Comparison of ENCODE assay signal across 14 cellular contexts in genomic region chr5:153974813-153975163, GRCh38.
A peak's percentile ranks its signal among the peaks of the same experiment; 100 is the strongest.
DNase-seq lines count a peak whose midpoint lies in the region; ATAC-seq, FAIRE-seq and TF ChIP-seq lines count a peak whose summit lies in the region.
"Had no signal": no experiment of that assay in that cellular context is flagged by ENCODE, and none has a peak within 500 bp of the region (broad histone marks: within the 10 kb centered on the region; RNA-seq: fewer than 3 reads in every experiment).

No MANE protein-coding gene starts in this region.

- H3K4me2 ChIP-seq in GM12878 (ENCODE audit: control insufficient read depth, insufficient read depth): no peak overlapping the region

- SMC1A ChIA-PET in GM12878 (lab: Charles Lee; ENCODE audit: uncharacterized antibody, unreplicated experiment): interaction anchor here (0.7 to 3.4 kb wide), 16 partner anchors 8 to 644 kb away, joined by 3 to 19 read pairs (median 3); no protein-coding TSS in a partner anchor

- BruUV-seq in GM12878 (replicated peaks; lab: Mats Ljungman, UMichigan): no TSS peak

- RAD21 ChIA-PET in GM12878 (lab: Charles Lee; ENCODE audit: unreplicated experiment): interaction anchor here (0.5 to 3.9 kb wide), 13 partner anchors 9 to 514 kb away, joined by 3 to 28 read pairs (median 5); no protein-coding TSS in a partner anchor

- no peak overlapping the region for H3K4me3 Mint-ChIP-seq in stimulated activated naive B cell treated with anti-CD40 and anti-IgM and Interleukin-4, amounts not matched to agents 10 μg/mL and 1 μg/mL and 100 μg/mL, for 72 hours
- H3K4me3 Mint-ChIP-seq: activated B cell treated with CpG ODN at 0.5 μM for 24 hours; activated naive CD8-positive, alpha-beta T cell treated with anti-CD3 and anti-CD28 coated beads for 36 hours; central memory CD8-positive, alpha-beta T cell had no signal

- FAIRE-seq in GM12878 (lab: Jason Lieb, UNC): no peak
- FAIRE-seq: HTR-8/SVneo had no signal

- H3K4me3 ChIP-seq in heart right ventricle: no peak overlapping the region
- no peak overlapping the region for H3K4me3 ChIP-seq in right atrium auricular region
- H3K4me3 ChIP-seq in GM12878: no peak overlapping the region
- H3K4me3 ChIP-seq in prostate gland: no peak overlapping the region
- H3K4me3 ChIP-seq: gastrocnemius medialis, suprapubic skin had no signal

- no peaks in the 10 kb centered on the region for H3K9me3 Mint-ChIP-seq in stimulated activated naive B cell treated with anti-CD40 and anti-IgM and Interleukin-4, amounts not matched to agents 10 μg/mL and 1 μg/mL and 100 μg/mL, for 72 hours
- H3K9me3 Mint-ChIP-seq: activated B cell treated with CpG ODN at 0.5 μM for 24 hours; activated naive CD8-positive, alpha-beta T cell treated with anti-CD3 and anti-CD28 coated beads for 36 hours; central memory CD8-positive, alpha-beta T cell had no signal

- CTCF ChIA-PET in GM12878 (lab: Yijun Ruan, JAX): interaction anchor here (0.6 to 4.0 kb wide), 32 partner anchors 10 to 660 kb away, joined by 3 to 41 read pairs (median 4); partner anchors contain the start of gene GALNT10

- H3K79me2 ChIP-seq in GM12878 (ENCODE audit: control insufficient read depth, insufficient read depth, low read length): no peaks in the 10 kb centered on the region

- no peak for DNase-seq in heart right ventricle
- DNase-seq in right atrium auricular region (ENCODE audit: low spot score): no peak
- no peak for DNase-seq in GM12878 (ENCODE audit: low read depth, low spot score)
- no peak for DNase-seq in stimulated activated naive B cell treated with anti-CD40 and anti-IgM and Interleukin-4, amounts not matched to agents 10 μg/mL and 1 μg/mL and 100 μg/mL, for 72 hours
- no peak for DNase-seq in NCI-H2081 (lab: John Stamatoyannopoulos, UW)
- DNase-seq in prostate gland (ENCODE audit: low spot score): no peak
- no peak for DNase-seq in GM13977 (ENCODE audit: low spot score)
- DNase-seq: activated B cell treated with CpG ODN at 0.5 μM for 24 hours, gastrocnemius medialis had no signal

- TF ChIP-seq CTCF in heart right ventricle (IDR thresholded peaks at IDR 0.05) (no peak), right atrium auricular region (IDR thresholded peaks at IDR 0.05) (no peak), GM12878 (IDR thresholded peaks at IDR 0.05 in 2 of 3, conservative IDR thresholded peaks at IDR 0.05 in 1 of 3; ENCODE audit: control insufficient read depth in 2 of 3, extremely low read depth in 1 of 3, insufficient read depth in 1 of 3, low read depth in 3 of 3, low read length in 3 of 3) (no peak), prostate gland (IDR thresholded peaks at IDR 0.05) (no peak), GM13977 (IDR thresholded peaks at IDR 0.05; ENCODE audit: extremely low read depth, insufficient read depth, missing control alignments) (no peak)

- POLR2A ChIA-PET in GM12878 (lab: Charles Lee): no interaction called here

- H3K27ac ChIP-seq in heart right ventricle (no peak overlapping the region), right atrium auricular region (no peak overlapping the region), GM12878 (ENCODE audit: control insufficient read depth, insufficient read depth) (no peak overlapping the region), prostate gland (no peak overlapping the region)
- H3K27ac ChIP-seq: gastrocnemius medialis, suprapubic skin had no signal

- H4K20me1 ChIP-seq in GM12878 (ENCODE audit: control insufficient read depth, insufficient read depth): no peaks in the 10 kb centered on the region

- H2AFZ ChIP-seq in GM12878 (ENCODE audit: control insufficient read depth, low read depth, low read length): no peak overlapping the region

- in situ Hi-C loops in GM12878 (cut with MboI) (no loop called here), GM13977 (cut with MboI; ENCODE audit: low pct_unique_long_range_greater_than_20kb, low sequenced_read_pairs, unreplicated experiment) (loop anchor here (25.0 kb wide), 1 partner anchor 462 kb away; no protein-coding TSS in a partner anchor)

- peaks cover 0 to 2% of the 10 kb centered on the region in 2 donors for H3K4me1 Mint-ChIP-seq in stimulated activated naive B cell treated with anti-CD40 and anti-IgM and Interleukin-4, amounts not matched to agents 10 μg/mL and 1 μg/mL and 100 μg/mL, for 72 hours
- H3K4me1 Mint-ChIP-seq: activated B cell treated with CpG ODN at 0.5 μM for 24 hours; activated naive CD8-positive, alpha-beta T cell treated with anti-CD3 and anti-CD28 coated beads for 36 hours; central memory CD8-positive, alpha-beta T cell had no signal

- H3K27me3 ChIP-seq in heart right ventricle (no peaks in the 10 kb centered on the region), right atrium auricular region (no peaks in the 10 kb centered on the region), GM12878 (replicated peaks in 1 of 2; ENCODE audit: control insufficient read depth in 2 of 2, insufficient read depth in 2 of 2, low read length in 1 of 2) (peaks cover 2% of the 10 kb centered on the region in 2 experiments; a peak in 2 of 4 replicates), prostate gland (replicated peaks; ENCODE audit: insufficient read depth) (no peaks in the 10 kb centered on the region)
- H3K27me3 ChIP-seq: gastrocnemius medialis had no signal

- ATAC-seq in heart right ventricle (peak in 6 of 8 donors; percentile 17 to 57 (median 36)), HG02970 (IDR thresholded peaks at IDR 0.05; ENCODE audit: low FRiP score, unreplicated experiment) (peak; percentile 11), GM12878 (peak; percentile 34)
- ATAC-seq in stimulated activated naive B cell treated with anti-CD40 and anti-IgM and Interleukin-4, amounts not matched to agents 10 μg/mL and 1 μg/mL and 100 μg/mL, for 72 hours (replicated peaks): peak; percentile 7 to 12
- ATAC-seq: gastrocnemius medialis had no signal

- TF ChIP-seq POLR2A in GM12878 (IDR thresholded peaks at IDR 0.05; ENCODE audit: low read depth, low read length): no peak
- no peak for TF ChIP-seq POLR2A in prostate gland (IDR thresholded peaks at IDR 0.05)

- intact Hi-C loops in heart right ventricle (cut with DNase I): loop anchor here (2.0 to 10.0 kb wide), 11 partner anchors 93 to 440 kb away; no protein-coding TSS in a partner anchor
- intact Hi-C loops in GM12878 (cut with micrococcal nuclease; ENCODE audit: unreplicated experiment): loop anchor here (1.0 to 5.0 kb wide), 5 partner anchors 98 to 662 kb away; no protein-coding TSS in a partner anchor
- intact Hi-C loops in prostate gland (cut with DNase I): loop anchor here (10.0 kb wide), 2 partner anchors 210 to 660 kb away; no protein-coding TSS in a partner anchor

- H3K36me3 Mint-ChIP-seq in stimulated activated naive B cell treated with anti-CD40 and anti-IgM and Interleukin-4, amounts not matched to agents 10 μg/mL and 1 μg/mL and 100 μg/mL, for 72 hours: no peaks in the 10 kb centered on the region
- H3K36me3 Mint-ChIP-seq: activated naive CD8-positive, alpha-beta T cell treated with anti-CD3 and anti-CD28 coated beads for 36 hours had no signal

- H3K27me3 Mint-ChIP-seq in stimulated activated naive B cell treated with anti-CD40 and anti-IgM and Interleukin-4, amounts not matched to agents 10 μg/mL and 1 μg/mL and 100 μg/mL, for 72 hours: peaks cover 10 to 32% of the 10 kb centered on the region in 2 donors
- H3K27me3 Mint-ChIP-seq: activated naive CD8-positive, alpha-beta T cell treated with anti-CD3 and anti-CD28 coated beads for 36 hours had no signal

- no peaks in the 10 kb centered on the region for H3K36me3 ChIP-seq in heart right ventricle
- no peaks in the 10 kb centered on the region for H3K36me3 ChIP-seq in right atrium auricular region
- H3K36me3 ChIP-seq in GM12878 (ENCODE audit: control insufficient read depth in 2 of 2, insufficient read depth in 2 of 2, low read length in 1 of 2): no peaks in the 10 kb centered on the region
- no peaks in the 10 kb centered on the region for H3K36me3 ChIP-seq in prostate gland
- H3K36me3 ChIP-seq: gastrocnemius medialis, suprapubic skin had no signal

- no peak for TF ChIP-seq RAD21 in GM12878 (IDR thresholded peaks at IDR 0.05; ENCODE audit: insufficient read depth, low read depth, low read length)

- H3K9ac ChIP-seq in GM12878 (ENCODE audit: control insufficient read depth, insufficient read depth, low read length): no peak overlapping the region

- no peak overlapping the region for H3K27ac Mint-ChIP-seq in stimulated activated naive B cell treated with anti-CD40 and anti-IgM and Interleukin-4, amounts not matched to agents 10 μg/mL and 1 μg/mL and 100 μg/mL, for 72 hours
- H3K27ac Mint-ChIP-seq: activated B cell treated with CpG ODN at 0.5 μM for 24 hours; activated naive CD8-positive, alpha-beta T cell treated with anti-CD3 and anti-CD28 coated beads for 36 hours had no signal

- H3K9me3 ChIP-seq in heart right ventricle (no peaks in the 10 kb centered on the region), right atrium auricular region (no peaks in the 10 kb centered on the region), GM12878 (replicated peaks; ENCODE audit: control insufficient read depth, insufficient read depth, low read length) (no peaks in the 10 kb centered on the region), prostate gland (no peaks in the 10 kb centered on the region)
- H3K9me3 ChIP-seq: gastrocnemius medialis, suprapubic skin had no signal

- no peak for TF ChIP-seq EP300 in GM12878 (IDR thresholded peaks at IDR 0.05; ENCODE audit: borderline replicate concordance in 1 of 2, control insufficient read depth in 1 of 2, low read depth in 2 of 2, low read length in 2 of 2)

- H3K4me1 ChIP-seq in heart right ventricle (peaks cover 0 to 5% (median 0%) of the 10 kb centered on the region in 9 donors), right atrium auricular region (peaks cover 0 to 6% of the 10 kb centered on the region in 2 donors), GM12878 (ENCODE audit: control insufficient read depth, insufficient read depth, low read length) (no peaks in the 10 kb centered on the region), prostate gland (replicated peaks) (no peaks in the 10 kb centered on the region)
- H3K4me1 ChIP-seq: gastrocnemius medialis, suprapubic skin had no signal

TF ChIP-seq in GM12878, 131 proteins besides CTCF, POLR2A, EP300 and RAD21 (continues in another document):
- no peak for TF ChIP-seq ZNF24 (IDR thresholded peaks at IDR 0.05)
- TF ChIP-seq NRF1 (conservative IDR thresholded peaks at IDR 0.05; ENCODE audit: low read depth, low read length): no peak
- TF ChIP-seq ZZZ3 (IDR thresholded peaks at IDR 0.05; ENCODE audit: control insufficient read depth, insufficient read length, low read depth): no peak
- no peak for TF ChIP-seq POU2F2 (IDR thresholded peaks at IDR 0.05; ENCODE audit: borderline replicate concordance, low read depth, low read length)
